In the genomic region with DNA sequence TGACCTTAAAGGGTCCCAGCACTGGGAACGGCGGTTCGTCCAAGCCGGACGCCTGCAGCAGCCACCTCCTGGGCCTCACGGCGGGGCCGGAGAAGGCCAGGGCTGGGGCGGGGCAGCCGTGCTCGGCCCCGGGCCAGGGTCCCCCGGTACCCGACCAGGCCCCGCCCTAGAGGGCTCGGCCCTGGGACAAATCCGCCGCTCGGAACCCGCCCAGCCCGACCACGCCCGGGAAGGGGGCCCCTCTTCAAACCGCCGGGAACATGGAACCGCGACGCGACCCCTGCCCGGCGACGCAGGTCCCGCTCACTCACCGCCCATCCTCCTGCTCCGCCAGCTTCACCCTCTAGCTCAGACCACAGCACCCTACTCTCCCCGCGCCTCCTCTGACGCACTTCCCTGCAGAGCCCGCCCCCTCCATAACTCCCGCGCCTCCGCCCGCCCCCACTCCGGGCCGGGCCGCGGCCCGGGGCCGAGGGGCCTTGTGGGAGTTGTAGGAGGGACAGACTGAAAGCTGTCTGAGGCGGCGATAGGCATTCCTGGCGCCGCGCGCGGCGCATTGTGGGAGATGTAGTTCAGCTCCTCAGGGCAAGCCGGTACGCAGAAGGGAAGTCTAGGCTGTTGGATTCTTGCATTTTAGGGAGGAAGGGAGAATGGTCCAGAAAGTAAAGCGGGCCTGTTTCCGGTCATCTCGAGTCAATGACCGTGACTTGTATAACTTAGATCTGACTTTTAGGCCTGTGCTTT, we compare ENCODE assay signal across 8 cellular contexts. TPM values are rescaled to one million over a fixed set of nuclear protein-coding genes. Genes with fewer than 3 reads are reported as not detected.
A peak's percentile ranks its signal among the peaks of the same experiment; 100 is the strongest.
DNase-seq lines count a peak whose midpoint lies in the region; ATAC-seq, FAIRE-seq and TF ChIP-seq lines count a peak whose summit lies in the region.

Gene CLDND1 (minus strand): TSS at position 365 of the 744 bp plus-strand sequence. CDS start 1,478 bp downstream, outside the sequence.

- ATAC-seq in HG03439 (IDR thresholded peaks at IDR 0.05; ENCODE audit: unreplicated experiment) = peak; percentile 90

- H3K27ac Mint-ChIP-seq in chondrocyte (ENCODE audit: unreplicated experiment) = peak within 1 kb of the TSS; percentile 98

- peak within 1 kb of the TSS; percentile 82 to 96 for H3K4me3 ChIP-seq in kidney (ENCODE audit: low read length in 2 of 2)

- intact Hi-C loops in kidney (cut with DNase I) = no loop called here

- H3K4me1 Mint-ChIP-seq in chondrocyte (ENCODE audit: low read depth) = peaks cover 32% of the 10 kb centered on the region

- peak; percentile 93 for TF ChIP-seq POLR2A in GM19193 (IDR thresholded peaks at IDR 0.05; ENCODE audit: extremely low read depth, insufficient read depth, insufficient read length)

- H3K4me1 ChIP-seq in kidney (ENCODE audit: control insufficient read depth in 1 of 2, insufficient read depth in 1 of 2, low read depth in 1 of 2, low read length in 2 of 2) = peaks cover 3 to 11% of the 10 kb centered on the region in 2 donors

- TF ChIP-seq CTCF in chondrocyte (IDR thresholded peaks at IDR 0.05) (no peak), kidney (IDR thresholded peaks at IDR 0.05; ENCODE audit: borderline replicate concordance, extremely low read depth, insufficient read depth) (no peak)

- peak within 1 kb of the TSS; percentile 35 to 60 for H3K9ac ChIP-seq in kidney (ENCODE audit: low read length in 2 of 2)

- H3K27me3 Mint-ChIP-seq in chondrocyte (ENCODE audit: low read depth) = no peaks in the 10 kb centered on the region

- peak; percentile 98 for DNase-seq in AML-193 (lab: John Stamatoyannopoulos, UW)
- DNase-seq in NCI-H510A treated with DMSO at 0.1 percent for 48 hours (lab: John Stamatoyannopoulos, UW) = peak; percentile 84
- DNase-seq in activated CD4-positive, alpha-beta T cell treated with anti-CD3 and anti-CD28 coated beads for 24 hours (ENCODE audit: low read depth in 2 of 2) = peak; percentile 89 to 94
- peak; percentile 97 for DNase-seq in chondrocyte (ENCODE audit: low spot score)
- peak; percentile 99 for DNase-seq in kidney
- DNase-seq in stimulated activated CD4-positive, alpha-beta T cell treated with anti-CD3 and anti-CD28 coated beads, Interleukin-15, amount 100 ng/mL, for 24 hours = peak; percentile 95

- peaks cover 5 to 16% of the 10 kb centered on the region in 2 donors for H3K36me3 ChIP-seq in kidney (ENCODE audit: control insufficient read depth in 1 of 2, insufficient read depth in 2 of 2, low read length in 2 of 2)

- no peaks in the 10 kb centered on the region for H3K9me3 Mint-ChIP-seq in chondrocyte (ENCODE audit: low read depth)

- no peaks in the 10 kb centered on the region for H3K9me3 ChIP-seq in kidney (ENCODE audit: control insufficient read depth in 1 of 2, low read length in 2 of 2)

- peak within 1 kb of the TSS; percentile 93 to 96 for H3K27ac ChIP-seq in kidney (ENCODE audit: low read depth in 2 of 2, low read length in 2 of 2)

- H3K36me3 Mint-ChIP-seq in chondrocyte (ENCODE audit: low read depth) = peaks cover 10% of the 10 kb centered on the region

- peak within 1 kb of the TSS; percentile 82 for H3K4me3 Mint-ChIP-seq in chondrocyte (ENCODE audit: unreplicated experiment)

- peak; percentile 77 for FAIRE-seq in kidney (lab: Jason Lieb, UNC)

RNA-seq across cellular contexts. Expression of gene CLDND1, which starts in this region (rescaled TPM):
- total RNA-seq in chondrocyte (86.4 to 100.0 TPM (median 89.7 TPM) in 3 replicates), kidney (77.2 TPM)
- polyA plus RNA-seq in kidney (ENCODE audit: insufficient read depth, low read depth, low replicate concordance) = 35.8 TPM

Comparison
In these comparisons a context has a peak if more than half of its experiments do, and no peak if none do; other contexts are left out.
1. Peak in every context shown above with its lines: DNase-seq, ATAC-seq, H3K4me3 ChIP-seq and H3K27ac ChIP-seq.